29 cellular contexts compared by ENCODE assay signal in the genomic region with DNA sequence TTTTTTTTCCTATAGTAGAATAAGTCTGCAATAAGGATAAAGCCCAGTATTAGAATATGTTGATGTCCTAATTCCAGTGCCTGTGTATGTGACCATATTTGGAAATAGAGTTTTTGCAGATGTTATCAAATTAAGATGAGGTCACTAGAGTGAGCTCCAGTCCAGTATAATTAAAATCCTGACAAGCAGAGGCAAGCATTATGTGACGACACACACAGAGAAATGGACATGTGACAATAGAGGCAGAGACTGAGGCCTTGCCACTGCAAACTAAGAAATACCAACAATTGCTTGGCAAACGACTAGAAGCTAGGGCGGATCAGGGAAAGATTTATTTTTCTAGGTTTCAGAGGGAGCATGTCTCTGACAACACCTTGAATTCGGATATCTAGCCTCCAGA.
"Had no signal": no experiment of that assay in that cellular context is flagged by ENCODE, and none has a peak within 500 bp of the region (broad histone marks: within the 10 kb centered on the region; RNA-seq: fewer than 3 reads in every experiment).

No MANE protein-coding gene starts in this region.

- H3K9me3 Mint-ChIP-seq: activated naive CD4-positive, alpha-beta T cell treated with anti-CD3 and anti-CD28 coated beads for 36 hours; activated T-helper 1 cell treated with anti-CD3 and anti-CD28 coated beads, Interleukin-12 subunit alpha, Interleukin-12 subunit beta, Interleukin-2, Interleukin-4 antibody, amounts not matched to agents 30 ng/mL and 10 ng/mL and 1 ng/mL, durations not matched to agents 14 hours and 24 hours and 36 hours had no signal

- ATAC-seq: heart right ventricle; naive thymus-derived CD4-positive, alpha-beta T cell; psoas muscle; stimulated activated naive B cell treated with anti-CD40 and anti-IgM and Interleukin-4, amounts not matched to agents 10 μg/mL and 1 μg/mL and 100 μg/mL, for 72 hours had no signal

- H3K4me1 Mint-ChIP-seq: activated naive CD8-positive, alpha-beta T cell treated with anti-CD3 and anti-CD28 coated beads for 36 hours; memory B cell; naive thymus-derived CD4-positive, alpha-beta T cell; stimulated activated naive B cell treated with anti-CD40 and anti-IgM and Interleukin-4, amounts not matched to agents 10 μg/mL and 1 μg/mL and 100 μg/mL, for 72 hours had no signal

- H3K4me3 ChIP-seq: ascending aorta, esophagus squamous epithelium, heart right ventricle, psoas muscle, right atrium auricular region, stomach, thyroid gland, upper lobe of left lung, vagina had no signal

- DNase-seq: activated CD4-positive, alpha-beta T cell treated with anti-CD3 and anti-CD28 coated beads for 4 hours; activated CD4-positive, alpha-beta T cell treated with anti-CD3 and anti-CD28 coated beads, Interleukin-2, amount 50 U/mL, for 48 hours; activated CD8-positive, alpha-beta memory T cell treated with anti-CD3 and anti-CD28 coated beads, Interleukin-2, amount 50 U/mL, for 4 hours; activated effector memory CD4-positive, alpha-beta T cell treated with anti-CD3 and anti-CD28 coated beads, Interleukin-2, amount 50 U/mL, for 16 hours; activated naive CD4-positive, alpha-beta T cell treated with anti-CD3 and anti-CD28 coated beads for 36 hours; activated naive CD8-positive, alpha-beta T cell treated with anti-CD3 and anti-CD28 coated beads for 36 hours; activated T-cell treated with anti-CD3 and anti-CD28 coated beads, Interleukin-2, amount 50 U/mL, for 1 hour; caudate nucleus; esophagus squamous epithelium; foreskin melanocyte; heart right ventricle; midbrain; naive thymus-derived CD4-positive, alpha-beta T cell; psoas muscle; stimulated activated CD4-positive, alpha-beta T cell treated with anti-CD3 and anti-CD28 coated beads, Interleukin-15, amount 100 ng/mL, for 24 hours; stimulated activated CD4-positive, alpha-beta T cell treated with anti-CD3 and anti-CD28 coated beads, Interleukin-2, amount 100 ng/mL, for 24 hours; stimulated activated naive B cell treated with anti-CD40 and anti-IgM and Interleukin-4, amounts not matched to agents 10 μg/mL and 1 μg/mL and 100 μg/mL, for 72 hours; stomach; thyroid gland; upper lobe of left lung had no signal

- H3K36me3 ChIP-seq: ascending aorta, esophagus squamous epithelium, heart right ventricle, right atrium auricular region, stomach, thyroid gland, upper lobe of left lung, vagina had no signal

- H3K79me2 ChIP-seq: parathyroid adenoma had no signal

- H2AFZ ChIP-seq: parathyroid adenoma had no signal

- H3K27me3 Mint-ChIP-seq: activated naive CD8-positive, alpha-beta T cell treated with anti-CD3 and anti-CD28 coated beads for 36 hours; memory B cell; naive thymus-derived CD4-positive, alpha-beta T cell; stimulated activated naive B cell treated with anti-CD40 and anti-IgM and Interleukin-4, amounts not matched to agents 10 μg/mL and 1 μg/mL and 100 μg/mL, for 72 hours had no signal

- H3K4me3 Mint-ChIP-seq: activated naive CD4-positive, alpha-beta T cell treated with anti-CD3 and anti-CD28 coated beads for 36 hours; activated naive CD8-positive, alpha-beta T cell treated with anti-CD3 and anti-CD28 coated beads for 36 hours; activated T-helper 1 cell treated with anti-CD3 and anti-CD28 coated beads, Interleukin-12 subunit alpha, Interleukin-12 subunit beta, Interleukin-2, Interleukin-4 antibody, amounts not matched to agents 30 ng/mL and 10 ng/mL and 1 ng/mL, durations not matched to agents 14 hours and 24 hours and 36 hours; memory B cell; naive thymus-derived CD4-positive, alpha-beta T cell; stimulated activated naive B cell treated with anti-CD40 and anti-IgM and Interleukin-4, amounts not matched to agents 10 μg/mL and 1 μg/mL and 100 μg/mL, for 72 hours; T-helper 2 cell treated with Interferon-gamma antibody and Interleukin-4, amounts not matched to agents 5 μg/mL and 100 μg/mL, for 36 hours had no signal

- H3K27me3 ChIP-seq: ascending aorta, esophagus squamous epithelium, heart right ventricle, right atrium auricular region, stomach, thyroid gland, upper lobe of left lung, vagina had no signal

- H3K9me3 ChIP-seq: ascending aorta, heart right ventricle, psoas muscle, right atrium auricular region, stomach, thyroid gland, upper lobe of left lung, vagina had no signal

- H3K4me1 ChIP-seq: ascending aorta, esophagus squamous epithelium, parathyroid adenoma, psoas muscle, right atrium auricular region, stomach, thyroid gland, upper lobe of left lung, vagina had no signal

- H3K27ac Mint-ChIP-seq: activated naive CD4-positive, alpha-beta T cell treated with anti-CD3 and anti-CD28 coated beads for 36 hours; activated naive CD8-positive, alpha-beta T cell treated with anti-CD3 and anti-CD28 coated beads for 36 hours; activated T-helper 1 cell treated with anti-CD3 and anti-CD28 coated beads, Interleukin-12 subunit alpha, Interleukin-12 subunit beta, Interleukin-2, Interleukin-4 antibody, amounts not matched to agents 30 ng/mL and 10 ng/mL and 1 ng/mL, durations not matched to agents 14 hours and 24 hours and 36 hours; memory B cell; naive thymus-derived CD4-positive, alpha-beta T cell; stimulated activated naive B cell treated with anti-CD40 and anti-IgM and Interleukin-4, amounts not matched to agents 10 μg/mL and 1 μg/mL and 100 μg/mL, for 72 hours; T-helper 2 cell treated with Interferon-gamma antibody and Interleukin-4, amounts not matched to agents 5 μg/mL and 100 μg/mL, for 36 hours had no signal

- FAIRE-seq: endothelial cell of umbilical vein had no signal

- H3K36me3 Mint-ChIP-seq: activated naive CD8-positive, alpha-beta T cell treated with anti-CD3 and anti-CD28 coated beads for 36 hours; memory B cell; naive thymus-derived CD4-positive, alpha-beta T cell; stimulated activated naive B cell treated with anti-CD40 and anti-IgM and Interleukin-4, amounts not matched to agents 10 μg/mL and 1 μg/mL and 100 μg/mL, for 72 hours had no signal

- H3K27ac ChIP-seq: ascending aorta, esophagus squamous epithelium, heart right ventricle, parathyroid adenoma, psoas muscle, right atrium auricular region, stomach, thyroid gland, upper lobe of left lung, vagina, VCaP had no signal

- H3K9ac ChIP-seq: parathyroid adenoma had no signal
